Comparison of ENCODE assay signal across 15 cellular contexts in the genomic region with DNA sequence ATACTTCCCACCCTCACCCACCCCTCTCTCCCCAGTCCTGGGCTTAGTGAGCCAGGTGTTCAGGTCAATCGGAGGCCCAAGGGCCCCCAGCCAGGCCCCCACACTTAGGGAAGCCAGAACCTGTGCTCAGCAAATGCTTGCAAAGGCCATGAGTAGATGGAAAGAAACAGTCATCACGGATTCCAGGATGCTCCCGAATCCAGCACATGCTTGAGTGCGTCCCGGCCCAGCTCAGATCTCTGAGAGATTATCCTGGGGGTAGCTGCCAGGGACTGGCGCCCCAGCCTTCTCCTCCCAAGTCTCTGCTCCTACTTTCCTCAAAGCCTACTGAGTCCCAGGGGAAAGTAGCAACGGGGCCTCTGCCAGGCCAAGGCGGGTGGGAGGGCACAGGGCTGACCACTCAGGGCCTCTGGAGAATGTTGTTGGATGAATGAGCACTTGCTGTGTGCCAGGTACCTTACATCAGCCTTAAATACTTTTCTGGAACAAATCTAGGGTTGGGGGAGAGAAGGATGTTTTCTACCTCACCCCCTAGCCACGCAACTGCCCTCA.
DNase-seq lines count a peak whose midpoint lies in the region; ATAC-seq, FAIRE-seq and TF ChIP-seq lines count a peak whose summit lies in the region.
"Had no signal": no experiment of that assay in that cellular context is flagged by ENCODE, and none has a peak within 500 bp of the region (broad histone marks: within the 10 kb centered on the region; RNA-seq: fewer than 3 reads in every experiment).

No MANE protein-coding gene starts in this region.

- H3K36me3 ChIP-seq in HCT116 (ENCODE audit: control insufficient read depth in 1 of 2, insufficient read depth in 2 of 2, low read length in 2 of 2) (no peaks in the 10 kb centered on the region), hepatocyte (replicated peaks; ENCODE audit: insufficient read depth, low read depth) (no peaks in the 10 kb centered on the region), neuronal stem cell (replicated peaks in 1 of 2; ENCODE audit: control insufficient read depth in 2 of 2, insufficient read depth in 2 of 2, low read length in 2 of 2) (no peaks in the 10 kb centered on the region)

- no peak overlapping the region for H3K23ac ChIP-seq in neuronal stem cell (ENCODE audit: low read depth, low read length, poor library complexity)

- no peak for TF ChIP-seq RAD21 in HCT116 (IDR thresholded peaks at IDR 0.05; ENCODE audit: low read depth)

- H3K4me1 ChIP-seq in HCT116 (ENCODE audit: control insufficient read depth in 1 of 2, insufficient read depth in 2 of 2, low read length in 2 of 2) (peaks cover 7 to 14% of the 10 kb centered on the region in 2 experiments), hepatocyte (ENCODE audit: insufficient read depth) (peaks cover 18% of the 10 kb centered on the region), neuronal stem cell (ENCODE audit: control insufficient read depth in 2 of 2, insufficient read depth in 1 of 2, low read depth in 1 of 2, low read length in 2 of 2) (no peaks in the 10 kb centered on the region)

- H3K9me2 ChIP-seq in HCT116 (ENCODE audit: insufficient read depth) (no peaks in the 10 kb centered on the region), hepatocyte (replicated peaks; ENCODE audit: insufficient read depth) (no peaks in the 10 kb centered on the region)

- H2BK15ac ChIP-seq in neuronal stem cell (ENCODE audit: low read length), result no peak overlapping the region

- H2AK5ac ChIP-seq in neuronal stem cell (ENCODE audit: low read depth, low read length), result no peak overlapping the region

- H3K79me2 ChIP-seq in HCT116 (ENCODE audit: insufficient read depth, low read length), result no peaks in the 10 kb centered on the region
- no peaks in the 10 kb centered on the region for H3K79me2 ChIP-seq in hepatocyte

- no peak overlapping the region for H4K91ac ChIP-seq in neuronal stem cell (ENCODE audit: low read depth, low read length, poor library complexity)

- BruUV-seq in HCT116 (replicated peaks; lab: Mats Ljungman, UMichigan), result no TSS peak

- TF ChIP-seq CTCF in HCT116 (IDR thresholded peaks at IDR 0.05 in 2 of 3, conservative IDR thresholded peaks at IDR 0.05 in 1 of 3; ENCODE audit: borderline replicate concordance in 1 of 3, insufficient read depth in 1 of 3, low read depth in 2 of 3, low read length in 2 of 3), result no peak
- TF ChIP-seq CTCF in hepatocyte (IDR thresholded peaks at IDR 0.05; ENCODE audit: poor library complexity), result no peak
- no peak for TF ChIP-seq CTCF in foreskin fibroblast (IDR thresholded peaks at IDR 0.05; ENCODE audit: low read depth, low read length)

- H3K79me1 ChIP-seq in neuronal stem cell (ENCODE audit: low read depth, low read length), result no peaks in the 10 kb centered on the region

- TF ChIP-seq POLR2A in HCT116 (IDR thresholded peaks at IDR 0.05; ENCODE audit: borderline replicate concordance, extremely low read depth, insufficient read depth, insufficient read length), result no peak

- H3K27ac ChIP-seq in HCT116 (ENCODE audit: low read depth, low read length) (no peak overlapping the region), hepatocyte (no peak overlapping the region), neuronal stem cell (replicated peaks; ENCODE audit: low read length) (no peak overlapping the region)

- H2AFZ ChIP-seq in HCT116 (ENCODE audit: low read depth, low read length, poor library complexity, severe bottlenecking) (no peak overlapping the region), hepatocyte (no peak overlapping the region), neuronal stem cell (ENCODE audit: low read length) (no peak overlapping the region)
- H2AFZ ChIP-seq: GM23338 had no signal

- WGBS in hepatocyte (ENCODE audit: low lambda C conversion rate, missing lambda C conversion rate), result 82% methylated on average over 9 of the region's 9 CpGs
- WGBS in neuronal stem cell (ENCODE audit: extremely low coverage in 2 of 2, insufficient read length in 2 of 2, insufficient replicate concordance in 1 of 2), 2 donors, result no CpG with 5 or more reads among the region's 9 CpGs

- H3K4me3 ChIP-seq in HCT116 (replicated peaks in 1 of 2; ENCODE audit: low read depth in 1 of 2, low read length in 2 of 2) (no peak overlapping the region), hepatocyte (no peak overlapping the region), neuronal stem cell (ENCODE audit: low read length in 2 of 2) (no peak overlapping the region), foreskin fibroblast (ENCODE audit: low read depth in 1 of 2, low read length in 2 of 2) (no peak overlapping the region)
- H3K4me3 ChIP-seq: A549, GM23338 had no signal

- no peaks in the 10 kb centered on the region for H4K20me1 ChIP-seq in HCT116 (ENCODE audit: insufficient read depth)
- no peaks in the 10 kb centered on the region for H4K20me1 ChIP-seq in hepatocyte (ENCODE audit: insufficient read depth, poor library complexity, severe bottlenecking)

- no peak overlapping the region for H3K9ac ChIP-seq in HCT116 (ENCODE audit: low read length)
- H3K9ac ChIP-seq in neuronal stem cell (ENCODE audit: low read depth, low read length, poor library complexity), result no peak overlapping the region

- ATAC-seq in HCT116 (no peak), GM21515 (IDR thresholded peaks at IDR 0.05; ENCODE audit: unreplicated experiment) (no peak)
- ATAC-seq: GM23338 had no signal

- H3K9me3 ChIP-seq in HCT116 (ENCODE audit: control insufficient read depth in 1 of 2, insufficient read depth in 1 of 2, low read depth in 1 of 2, low read length in 2 of 2), result no peaks in the 10 kb centered on the region
- H3K9me3 ChIP-seq in hepatocyte (ENCODE audit: low read depth), result no peaks in the 10 kb centered on the region
- H3K9me3 ChIP-seq in neuronal stem cell (replicated peaks in 1 of 2; ENCODE audit: control insufficient read depth in 2 of 2, insufficient read depth in 1 of 2, low read depth in 1 of 2, low read length in 2 of 2), result peaks cover 0 to 2% of the 10 kb centered on the region in 2 donors
- H3K9me3 ChIP-seq: A549 had no signal

- no peak overlapping the region for H2BK5ac ChIP-seq in neuronal stem cell (ENCODE audit: low read length)

- POLR2A ChIA-PET in HCT116 (lab: Charles Lee), result no interaction called here

- CTCF ChIA-PET in HCT116 (lab: Charles Lee), result no interaction called here

- RAD21 ChIA-PET in HCT116 (lab: Charles Lee; ENCODE audit: low non-redundant PET in 1 of 2, low total read pairs in 2 of 2, uncharacterized antibody in 2 of 2, unreplicated experiment in 2 of 2), result no interaction called here

- intact Hi-C loops in HCT116 (cut with micrococcal nuclease), result no loop called here

- H2BK120ac ChIP-seq in neuronal stem cell (ENCODE audit: low read depth, low read length), result no peak overlapping the region

- no peak overlapping the region for H3K4ac ChIP-seq in neuronal stem cell (ENCODE audit: low read length)

- H3K4me2 ChIP-seq in HCT116 (ENCODE audit: low read length), result peak overlapping the region; percentile 59; the same call in 1 of the 2 replicates
- no peak overlapping the region for H3K4me2 ChIP-seq in hepatocyte
- H3K4me2 ChIP-seq in neuronal stem cell (ENCODE audit: insufficient read depth, low read length, poor library complexity, severe bottlenecking), result no peak overlapping the region
- H3K4me2 ChIP-seq: GM23338 had no signal

- H3K14ac ChIP-seq in neuronal stem cell (ENCODE audit: low read length), result no peak overlapping the region

- no peak for DNase-seq in HCT116 (ENCODE audit: low read depth, low spot score)
- peak; percentile 37 for DNase-seq in hepatocyte (ENCODE audit: low spot score)
- DNase-seq in neuronal stem cell (ENCODE audit: low spot score), result no peak
- peak; percentile 37 for DNase-seq in urothelium cell line (ENCODE audit: low spot score)
- DNase-seq in foreskin fibroblast, result no peak
- no peak for DNase-seq in NCI-H2171 (lab: John Stamatoyannopoulos, UW)
- DNase-seq: C1 segment of cervical spinal cord, DMS79 treated with DMSO at 0.1 percent for 48 hours, IMR-90, NCI-H2029, NCI-H510A, NCI-H774 had no signal

- H3K27me3 ChIP-seq in HCT116 (ENCODE audit: insufficient read depth, low read length), result no peaks in the 10 kb centered on the region
- H3K27me3 ChIP-seq in hepatocyte, result peaks cover 2% of the 10 kb centered on the region
- peaks cover 0 to 4% (median 0%) of the 10 kb centered on the region in 3 experiments for H3K27me3 ChIP-seq in neuronal stem cell (ENCODE audit: control insufficient read depth in 3 of 3, insufficient read depth in 3 of 3, low read depth in 1 of 3, low read length in 3 of 3)

- peak overlapping the region; percentile 60 for H3K18ac ChIP-seq in neuronal stem cell (ENCODE audit: low read length)

- no peak for FAIRE-seq in urothelium cell line (lab: Jason Lieb, UNC)
- FAIRE-seq: A549 had no signal

- H2BK12ac ChIP-seq in neuronal stem cell (ENCODE audit: low read length), result no peak overlapping the region

- no peak overlapping the region for H4K8ac ChIP-seq in neuronal stem cell (ENCODE audit: low read depth, low read length)

TF ChIP-seq in HCT116, 20 proteins besides CTCF, POLR2A, EP300 and RAD21:
- no peak for TF ChIP-seq EZH2 (IDR thresholded peaks at IDR 0.05)
- TF ChIP-seq POLR2AphosphoS5 (IDR thresholded peaks at IDR 0.05; ENCODE audit: low read depth, low read length), result no peak
- no peak for TF ChIP-seq FOSL1 (IDR thresholded peaks at IDR 0.05; ENCODE audit: low read depth)
- TF ChIP-seq ELF1 (IDR thresholded peaks at IDR 0.05; ENCODE audit: borderline replicate concordance, low read depth), result no peak
- no peak for TF ChIP-seq TCF7L2 (IDR thresholded peaks at IDR 0.05; ENCODE audit: borderline replicate concordance, extremely low read depth, insufficient read depth, insufficient read length)
- TF ChIP-seq, protein P1, sequence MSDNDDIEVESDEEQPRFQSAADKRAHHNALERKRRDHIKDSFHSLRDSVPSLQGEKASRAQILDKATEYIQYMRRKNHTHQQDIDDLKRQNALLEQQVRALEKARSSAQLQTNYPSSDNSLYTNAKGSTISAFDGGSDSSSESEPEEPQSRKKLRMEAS (IDR thresholded peaks at IDR 0.05), result no peak
- TF ChIP-seq EZH2phosphoT487 (IDR thresholded peaks at IDR 0.05; ENCODE audit: borderline replicate concordance), result no peak
- no peak for TF ChIP-seq CEBPB (IDR thresholded peaks at IDR 0.05; ENCODE audit: low read depth)
- TF ChIP-seq EGR1 (IDR thresholded peaks at IDR 0.05; ENCODE audit: low read depth), result no peak
- TF ChIP-seq ZFX (IDR thresholded peaks at IDR 0.05), result no peak
- no peak for TF ChIP-seq SP1 (IDR thresholded peaks at IDR 0.05; ENCODE audit: low read depth)
- TF ChIP-seq SIN3A (IDR thresholded peaks at IDR 0.05; ENCODE audit: low read depth), result no peak
- no peak for TF ChIP-seq CBX3 (IDR thresholded peaks at IDR 0.05; ENCODE audit: low read depth)
- TF ChIP-seq SRF (IDR thresholded peaks at IDR 0.05; ENCODE audit: low read depth), result no peak
- no peak for TF ChIP-seq JUND (IDR thresholded peaks at IDR 0.05)
- TF ChIP-seq YY1 (IDR thresholded peaks at IDR 0.05; ENCODE audit: extremely low read depth, insufficient replicate concordance, low read depth, low read length), result no peak
- TF ChIP-seq ZNF274 (IDR thresholded peaks at IDR 0.05; ENCODE audit: low read depth, low read length), result no peak

Comparison
In these comparisons a context has a peak if more than half of its experiments do, and no peak if none do; other contexts are left out.
1. DNase-seq: peak in hepatocyte (single experiment) and urothelium cell line (single experiment); none in HCT116 (single experiment), neuronal stem cell (single experiment), foreskin fibroblast (0 of 2) and NCI-H2171 (single experiment).